In genomic region chr4:56977321-56978012, GRCh38 we compare ENCODE assay signal across 8 cellular contexts. TPM values are rescaled to one million over a fixed set of nuclear protein-coding genes. Genes with fewer than 3 reads are reported as not detected.
DNase-seq lines count a peak whose midpoint lies in the region; ATAC-seq and TF ChIP-seq lines count a peak whose summit lies in the region.

Gene NOA1 (minus strand): TSS chr4:56977606. CDS start chr4:56977585, 21 bp downstream.

- ATAC-seq in GM21529 (IDR thresholded peaks at IDR 0.05; ENCODE audit: unreplicated experiment) = peak; percentile 78

- H3K27me3 ChIP-seq in mononuclear cell (ENCODE audit: insufficient read depth, low read length) = no peaks in the 10 kb centered on the region

- H3K9me3 Mint-ChIP-seq in IgD-negative memory B cell = no peaks in the 10 kb centered on the region

- no peak for TF ChIP-seq CTCF in epithelial cell of esophagus (IDR thresholded peaks at IDR 0.05; ENCODE audit: insufficient read depth, low read depth, low read length, missing control alignments)

- peaks cover 21% of the 10 kb centered on the region for H3K36me3 Mint-ChIP-seq in IgD-negative memory B cell

- DNase-seq in DMS 273 treated with DMSO at 0.1 percent for 48 hours (lab: John Stamatoyannopoulos, UW) (peak; percentile 90), OCI-M2 (lab: John Stamatoyannopoulos, UW; ENCODE audit: unreplicated experiment) (peak; percentile 74), activated T-cell treated with anti-CD3 and anti-CD28 coated beads for 4 hours (peak; percentile 96), epithelial cell of esophagus (ENCODE audit: low read depth) (peak; percentile 100)
- DNase-seq in stimulated activated CD8-positive, alpha-beta memory T cell treated with anti-CD3 and anti-CD28 coated beads, Interleukin-4, amount 100 ng/mL, for 1 hour (ENCODE audit: low read depth in 2 of 2, low spot score in 1 of 2) = peak; percentile 94 to 96

- H3K9me3 ChIP-seq in mononuclear cell (ENCODE audit: low read depth, low read length) = peaks cover 6% of the 10 kb centered on the region

- H3K4me3 ChIP-seq in epithelial cell of esophagus (ENCODE audit: low read length) = peak within 1 kb of the TSS; percentile 55
- H3K4me3 ChIP-seq in mononuclear cell (ENCODE audit: low read length) = peak within 1 kb of the TSS; percentile 92

- peak within 1 kb of the TSS; percentile 94 to 100 (median 99) for H3K4me3 Mint-ChIP-seq in IgD-negative memory B cell

- no peaks in the 10 kb centered on the region for H3K27me3 Mint-ChIP-seq in IgD-negative memory B cell

- peak within 1 kb of the TSS; percentile 97 to 99 (median 98) for H3K27ac Mint-ChIP-seq in IgD-negative memory B cell

- H3K4me1 Mint-ChIP-seq in IgD-negative memory B cell = peaks cover 31 to 44% (median 37%) of the 10 kb centered on the region in 3 donors

- peaks cover 57% of the 10 kb centered on the region for H3K4me1 ChIP-seq in mononuclear cell (ENCODE audit: insufficient read depth, low read length)

RNA-seq across cellular contexts. Expression of gene NOA1, which starts in this region (rescaled TPM):
- 21.2 TPM for polyA plus RNA-seq in IgD-negative memory B cell
- total RNA-seq in mononuclear cell = 29.1 TPM

Comparison
In these comparisons a context has a peak if more than half of its experiments do, and no peak if none do; other contexts are left out.
1. Peak in every context shown above with its lines: DNase-seq, ATAC-seq and H3K4me3 ChIP-seq.